ENCODE assay signal across 8 cellular contexts in genomic region chr12:1594045-1594294, GRCh38. TPM values are rescaled to one million over a fixed set of nuclear protein-coding genes. Genes with fewer than 3 reads are reported as not detected.
DNase-seq lines count a peak whose midpoint lies in the region; ATAC-seq and TF ChIP-seq lines count a peak whose summit lies in the region.

No MANE protein-coding gene starts in this region.

- no peak for TF ChIP-seq POLR2A in erythroblast (IDR thresholded peaks at IDR 0.05; ENCODE audit: low read length)

- H3K4me1 Mint-ChIP-seq in T-helper 17 cell (peaks cover 40% of the 10 kb centered on the region), natural killer cell (peaks cover 50 to 58% of the 10 kb centered on the region in 2 donors)

- 0% methylated on average over 9 to 36 of the region's 36 CpGs for WGBS in esophagus, 2 donors

- H3K27me3 Mint-ChIP-seq in T-helper 17 cell, result no peaks in the 10 kb centered on the region
- H3K27me3 Mint-ChIP-seq in natural killer cell (ENCODE audit: low read depth in 2 of 2), result no peaks in the 10 kb centered on the region

- no peaks in the 10 kb centered on the region for H3K36me3 Mint-ChIP-seq in T-helper 17 cell (ENCODE audit: low read depth)
- no peaks in the 10 kb centered on the region for H3K36me3 Mint-ChIP-seq in natural killer cell

- peak overlapping the region; percentile 95 to 97 for H3K27ac ChIP-seq in esophagus (ENCODE audit: low read depth in 2 of 2, low read length in 1 of 2)

- ATAC-seq in GM21619 (IDR thresholded peaks at IDR 0.05; ENCODE audit: unreplicated experiment) (peak; percentile 47), T-helper 17 cell (no peak), natural killer cell (peak in 2 of 3 donors; percentile 65 to 77)

- no peak for TF ChIP-seq CTCF in natural killer cell (IDR thresholded peaks at IDR 0.05)

- peaks cover 11 to 20% of the 10 kb centered on the region in 2 donors for H3K4me1 ChIP-seq in esophagus (ENCODE audit: control insufficient read depth in 2 of 2, insufficient read depth in 2 of 2, low read length in 1 of 2)

- H3K9me3 Mint-ChIP-seq in natural killer cell, result no peaks in the 10 kb centered on the region

- H3K9me3 ChIP-seq in T-helper 17 cell (ENCODE audit: control insufficient read depth, low read length, poor library complexity, severe bottlenecking) (no peaks in the 10 kb centered on the region), esophagus (ENCODE audit: control insufficient read depth in 2 of 2, insufficient read depth in 1 of 2, low read depth in 1 of 2, low read length in 1 of 2) (no peaks in the 10 kb centered on the region)

- no peak overlapping the region for H3K27ac Mint-ChIP-seq in T-helper 17 cell
- H3K27ac Mint-ChIP-seq in natural killer cell, result peak overlapping the region in 1 of 2 donors; percentile 98

- H3K36me3 ChIP-seq in esophagus (ENCODE audit: control insufficient read depth in 2 of 2, insufficient read depth in 2 of 2, low read length in 1 of 2), result no peaks in the 10 kb centered on the region

- intact Hi-C loops in natural killer cell (cut with micrococcal nuclease), result loop anchor here (5.0 kb wide), 2 partner anchors 602 to 842 kb away; partner anchors contain the start of genes ERC1 and WNK1

- H3K4me3 Mint-ChIP-seq in T-helper 17 cell, result peak overlapping the region; percentile 95
- H3K4me3 Mint-ChIP-seq in natural killer cell, result peak overlapping the region; percentile 92

- peak; percentile 68 for DNase-seq in NCI-H82 (lab: John Stamatoyannopoulos, UW)
- no peak for DNase-seq in NCI-H82 treated with DMSO at 0.1 percent for 48 hours (lab: John Stamatoyannopoulos, UW; ENCODE audit: unreplicated experiment)
- DNase-seq in HuH-7.5 (ENCODE audit: low spot score), result peak; percentile 52
- no peak for DNase-seq in T-helper 17 cell
- DNase-seq in natural killer cell, result no peak
- DNase-seq in erythroblast (lab: John Stamatoyannopoulos, UW), result no peak

- H3K4me3 ChIP-seq in esophagus (ENCODE audit: low read depth in 1 of 2, low read length in 2 of 2), result peak overlapping the region; percentile 81 to 91

- H3K27me3 ChIP-seq in esophagus (ENCODE audit: control insufficient read depth in 1 of 2, insufficient read depth in 2 of 2, low read length in 2 of 2), result no peaks in the 10 kb centered on the region

RNA-seq across cellular contexts. Expression of gene FBXL14, which starts 0.4 kb away (rescaled TPM):
- total RNA-seq in T-helper 17 cell (10 to 100 TPM; 26.7 to 30.0 TPM), natural killer cell (10 to 100 TPM; 18.7 to 24.9 (median 22.8) TPM)
- 1 to 10 TPM; 2.8 to 6.2 TPM for polyA plus RNA-seq in esophagus

RNA-seq across cellular contexts. Expression of gene WNT5B, which starts 35.1 kb away (rescaled TPM):
- total RNA-seq in T-helper 17 cell, result not detected
- polyA plus RNA-seq in esophagus, result 10 to 100 TPM; 10.1 to 13.9 TPM
- not detected for total RNA-seq in natural killer cell

Comparison
In these comparisons a context has a peak if more than half of its experiments do, and no peak if none do; other contexts are left out.
1. DNase-seq: peak in NCI-H82 (single experiment) and HuH-7.5 (single experiment); none in NCI-H82 treated with DMSO at 0.1 percent for 48 hours (single experiment), T-helper 17 cell (0 of 3), natural killer cell (single experiment) and erythroblast (0 of 2).